In genomic region chr22:38490915-38491314, GRCh38 we compare ENCODE assay signal across 8 cellular contexts. TPM values are rescaled to one million over a fixed set of nuclear protein-coding genes. Genes with fewer than 3 reads are reported as not detected.
A peak's percentile ranks its signal among the peaks of the same experiment; 100 is the strongest.
DNase-seq lines count a peak whose midpoint lies in the region; ATAC-seq and TF ChIP-seq lines count a peak whose summit lies in the region.

No MANE protein-coding gene starts in this region.

- no peak for ATAC-seq in T-cell (replicated peaks in 1 of 4)
- no peak for ATAC-seq in activated T-cell treated with anti-CD3 and anti-CD28 coated beads, Interleukin-2, amount 50 U/mL, for 4 hours

- no peaks in the 10 kb centered on the region for H3K27me3 ChIP-seq in CD4-positive, alpha-beta memory T cell (ENCODE audit: insufficient read depth, low read length)

- intact Hi-C loops in CD4-positive, alpha-beta memory T cell (cut with micrococcal nuclease), result loop anchor here (2.0 kb wide), 1 partner anchor 16 kb away; the partner anchor contains the start of gene DDX17

- POLR2A ChIA-PET in CD4-positive, alpha-beta memory T cell (lab: Charles Lee; ENCODE audit: partially characterized antibody), result interaction anchor here (0.6 to 14.9 kb wide), 4 partner anchors 10 to 47 kb away, joined by 3 to 122 read pairs (median 10); no protein-coding TSS in a partner anchor
- POLR2A ChIA-PET in T-cell (lab: Charles Lee), result interaction anchor here in 1 of 2 donors (0.6 kb wide), 1 partner anchor 374 kb away, joined by 3 read pairs; no protein-coding TSS in a partner anchor

- H3K36me3 ChIP-seq in CD4-positive, alpha-beta memory T cell (ENCODE audit: insufficient read depth, low read length), result peaks cover 89% of the 10 kb centered on the region

- H3K9me3 ChIP-seq in CD4-positive, alpha-beta memory T cell (ENCODE audit: control insufficient read depth in 1 of 2, low read length in 2 of 2), result no peaks in the 10 kb centered on the region

- TF ChIP-seq CTCF in foreskin fibroblast (IDR thresholded peaks at IDR 0.05; ENCODE audit: low read depth, low read length), result no peak

- no peaks in the 10 kb centered on the region for H3K27me3 Mint-ChIP-seq in CD4-positive, alpha-beta memory T cell
- no peaks in the 10 kb centered on the region for H3K27me3 Mint-ChIP-seq in T-cell
- H3K27me3 Mint-ChIP-seq in activated T-cell treated with anti-CD3 and anti-CD28 coated beads, Interleukin-2, amount 50 U/mL, for 4 hours (ENCODE audit: low read depth), result no peaks in the 10 kb centered on the region

- no peak overlapping the region for H3K27ac ChIP-seq in CD4-positive, alpha-beta memory T cell (ENCODE audit: low read depth, low read length)

- CTCF ChIA-PET in CD4-positive, alpha-beta memory T cell (lab: Charles Lee; ENCODE audit: partially characterized antibody), result interaction anchor here (0.6 to 2.0 kb wide), 2 partner anchors 11 to 22 kb away, joined by 3 to 7 read pairs; no protein-coding TSS in a partner anchor
- CTCF ChIA-PET in T-cell (lab: Charles Lee), result no interaction called here

- H3K4me3 ChIP-seq in CD4-positive, alpha-beta memory T cell (ENCODE audit: low read length in 2 of 2), result no peak overlapping the region
- H3K4me3 ChIP-seq in foreskin fibroblast (ENCODE audit: low read depth in 1 of 2, low read length in 2 of 2), result no peak overlapping the region

- peaks cover 28 to 54% (median 43%) of the 10 kb centered on the region in 4 donors for H3K4me1 Mint-ChIP-seq in CD4-positive, alpha-beta memory T cell
- peaks cover 43 to 68% (median 57%) of the 10 kb centered on the region in 3 donors for H3K4me1 Mint-ChIP-seq in T-cell
- peaks cover 51% of the 10 kb centered on the region for H3K4me1 Mint-ChIP-seq in activated T-cell treated with anti-CD3 and anti-CD28 coated beads, Interleukin-2, amount 50 U/mL, for 4 hours (ENCODE audit: low read depth)

- peaks cover 32% of the 10 kb centered on the region for H3K4me1 ChIP-seq in CD4-positive, alpha-beta memory T cell (ENCODE audit: insufficient read depth, low read length)

- peaks cover 64 to 85% of the 10 kb centered on the region in 2 donors for H3K36me3 Mint-ChIP-seq in CD4-positive, alpha-beta memory T cell
- H3K36me3 Mint-ChIP-seq in T-cell, result peaks cover 62% of the 10 kb centered on the region
- H3K36me3 Mint-ChIP-seq in activated T-cell treated with anti-CD3 and anti-CD28 coated beads, Interleukin-2, amount 50 U/mL, for 4 hours (ENCODE audit: insufficient read depth), result peaks cover 63% of the 10 kb centered on the region

- H3K4me3 Mint-ChIP-seq in CD4-positive, alpha-beta memory T cell, result no peak overlapping the region
- no peak overlapping the region for H3K4me3 Mint-ChIP-seq in T-cell
- no peak overlapping the region for H3K4me3 Mint-ChIP-seq in activated T-cell treated with anti-CD3 and anti-CD28 coated beads, Interleukin-2, amount 50 U/mL, for 4 hours

- H3K27ac Mint-ChIP-seq in CD4-positive, alpha-beta memory T cell, result peak overlapping the region; percentile 38 to 81 (median 67)
- H3K27ac Mint-ChIP-seq in T-cell, result peak overlapping the region; percentile 78 to 85

- peaks cover 0 to 2% (median 0%) of the 10 kb centered on the region in 8 donors for H3K9me3 Mint-ChIP-seq in CD4-positive, alpha-beta memory T cell
- no peaks in the 10 kb centered on the region for H3K9me3 Mint-ChIP-seq in T-cell
- no peaks in the 10 kb centered on the region for H3K9me3 Mint-ChIP-seq in activated T-cell treated with anti-CD3 and anti-CD28 coated beads, Interleukin-2, amount 50 U/mL, for 4 hours

- DNase-seq in CD4-positive, alpha-beta memory T cell, result no peak
- DNase-seq in T-cell (no peak), foreskin fibroblast (peak; percentile 45 to 76), pons (ENCODE audit: low spot score) (peak; percentile 70), hepatic stellate cell (ENCODE audit: low spot score) (no peak), activated gamma-delta T cell treated with Interleukin-2 at 50 U/mL for 16 hours (no peak), NCI-H1105 (lab: John Stamatoyannopoulos, UW) (no peak)
- no peak for DNase-seq in activated T-cell treated with anti-CD3 and anti-CD28 coated beads, Interleukin-2, amount 50 U/mL, for 4 hours

RNA-seq across cellular contexts. Expression of gene DDX17, which starts 15.2 kb away (rescaled TPM):
- 100 to 1,000 TPM; 927 to 960 TPM for total RNA-seq in CD4-positive, alpha-beta memory T cell
- polyA plus RNA-seq in CD4-positive, alpha-beta memory T cell, result 10 to 100 TPM in 1 of 2 donors, 1 to 10 TPM in 1; 10.0 to 44.3 TPM
- total RNA-seq in T-cell, result 100 to 1,000 TPM; 589 to 907 (median 850) TPM
- 100 to 1,000 TPM; 228 to 276 (median 251) TPM for total RNA-seq in activated T-cell treated with anti-CD3 and anti-CD28 coated beads, Interleukin-2, amount 50 U/mL, for 4 hours

RNA-seq across cellular contexts. Expression of gene KDELR3, which starts 23.0 kb away (rescaled TPM):
- not detected for total RNA-seq in CD4-positive, alpha-beta memory T cell
- polyA plus RNA-seq in CD4-positive, alpha-beta memory T cell, result under 1 TPM; 0.10 to 0.24 TPM
- total RNA-seq in T-cell, result under 1 TPM in 3 of 5 donors, not detected in 2; 0.20 to 0.29 (median 0.25) TPM
- under 1 TPM in 2 of 3 donors, not detected in 1; 0.21 to 0.35 TPM for total RNA-seq in activated T-cell treated with anti-CD3 and anti-CD28 coated beads, Interleukin-2, amount 50 U/mL, for 4 hours

RNA-seq across cellular contexts. Expression of gene KCNJ4, which starts 35.9 kb away (rescaled TPM):
- not detected for total RNA-seq in CD4-positive, alpha-beta memory T cell
- not detected for polyA plus RNA-seq in CD4-positive, alpha-beta memory T cell
- not detected for total RNA-seq in T-cell
- not detected for total RNA-seq in activated T-cell treated with anti-CD3 and anti-CD28 coated beads, Interleukin-2, amount 50 U/mL, for 4 hours

Comparison
In these comparisons a context has a peak if more than half of its experiments do, and no peak if none do; other contexts are left out.
1. DNase-seq: peak in foreskin fibroblast (2 of 2) and pons (single experiment); none in CD4-positive, alpha-beta memory T cell (0 of 5), T-cell (0 of 34), hepatic stellate cell (single experiment), activated gamma-delta T cell treated with Interleukin-2 at 50 U/mL for 16 hours (single experiment), NCI-H1105 (single experiment) and activated T-cell treated with anti-CD3 and anti-CD28 coated beads, Interleukin-2, amount 50 U/mL, for 4 hours (single experiment).